In genomic region chr17:42275527-42276358, GRCh38 we compare ENCODE assay signal across 8 cellular contexts. TPM values are rescaled to one million over a fixed set of nuclear protein-coding genes. Genes with fewer than 3 reads are reported as not detected.
DNase-seq lines count a peak whose midpoint lies in the region; ATAC-seq and TF ChIP-seq lines count a peak whose summit lies in the region.

No MANE protein-coding gene starts in this region.

- H4K20me1 ChIP-seq in MM.1S (ENCODE audit: insufficient read depth, low read length), result no peaks in the 10 kb centered on the region

- no peaks in the 10 kb centered on the region for H3K36me3 Mint-ChIP-seq in CD4-positive, CD25-positive, alpha-beta regulatory T cell

- no peaks in the 10 kb centered on the region for H3K9me2 ChIP-seq in MM.1S (replicated peaks; ENCODE audit: insufficient read depth, low read length)

- H3K4me1 Mint-ChIP-seq in CD4-positive, CD25-positive, alpha-beta regulatory T cell, result peaks cover 17 to 57% (median 41%) of the 10 kb centered on the region in 4 donors

- no peaks in the 10 kb centered on the region for H3K9me3 ChIP-seq in CD4-positive, CD25-positive, alpha-beta regulatory T cell (ENCODE audit: control insufficient read depth in 2 of 2, low read length in 2 of 2)
- no peaks in the 10 kb centered on the region for H3K9me3 ChIP-seq in MM.1S (replicated peaks; ENCODE audit: insufficient read depth, low read length)

- TF ChIP-seq CTCF in MM.1S (IDR thresholded peaks at IDR 0.05; ENCODE audit: low read length), result no peak
- no peak for TF ChIP-seq CTCF in fibroblast of pulmonary artery (IDR thresholded peaks at IDR 0.05; ENCODE audit: low read length, missing control alignments)
- TF ChIP-seq CTCF in omental fat pad (IDR thresholded peaks at IDR 0.05), result no peak

- peak; percentile 42 to 43 for ATAC-seq in CD4-positive, CD25-positive, alpha-beta regulatory T cell (ENCODE audit: low read depth in 2 of 2)
- ATAC-seq in GM21423 (IDR thresholded peaks at IDR 0.05; ENCODE audit: unreplicated experiment) (peak; percentile 60), omental fat pad (ENCODE audit: low FRiP score) (peak; percentile 52)

- peaks cover 51% of the 10 kb centered on the region for H3K4me1 ChIP-seq in CD4-positive, CD25-positive, alpha-beta regulatory T cell (ENCODE audit: control insufficient read depth, insufficient read depth, low read length, poor library complexity, severe bottlenecking)
- H3K4me1 ChIP-seq in MM.1S (ENCODE audit: low read length), result no peaks in the 10 kb centered on the region

- peak overlapping the region; percentile 89 for H3K27ac ChIP-seq in CD4-positive, CD25-positive, alpha-beta regulatory T cell (ENCODE audit: insufficient read depth, low read length, poor library complexity, severe bottlenecking)
- no peak overlapping the region for H3K27ac ChIP-seq in MM.1S (ENCODE audit: low read length)

- H3K36me3 ChIP-seq in CD4-positive, CD25-positive, alpha-beta regulatory T cell (ENCODE audit: control insufficient read depth, insufficient read depth, low read length), result no peaks in the 10 kb centered on the region
- no peaks in the 10 kb centered on the region for H3K36me3 ChIP-seq in MM.1S (replicated peaks; ENCODE audit: insufficient read depth, low read length)

- H2AFZ ChIP-seq in MM.1S (ENCODE audit: low read length), result peak overlapping the region; percentile 80

- peak overlapping the region; percentile 96 to 97 (median 97) for H3K27ac Mint-ChIP-seq in CD4-positive, CD25-positive, alpha-beta regulatory T cell

- H3K27me3 Mint-ChIP-seq in CD4-positive, CD25-positive, alpha-beta regulatory T cell, result no peaks in the 10 kb centered on the region

- H3K4me2 ChIP-seq in MM.1S (ENCODE audit: low read depth, low read length), result peak overlapping the region; percentile 95

- peak overlapping the region; percentile 65; the same call in 1 of the 2 replicates for H3K9ac ChIP-seq in MM.1S (ENCODE audit: low read length)

- DNase-seq in CD4-positive, CD25-positive, alpha-beta regulatory T cell, result peak; percentile 39 to 50 (median 39)
- DNase-seq in MM.1S (no peak), activated T-cell treated with anti-CD3 and anti-CD28 coated beads for 24 hours (ENCODE audit: low read depth) (peak; percentile 27), fibroblast of pulmonary artery (ENCODE audit: low read depth) (peak; percentile 59), omental fat pad (ENCODE audit: low spot score) (no peak), HuH-7.5 (ENCODE audit: low spot score) (no peak), SKM-1 (lab: John Stamatoyannopoulos, UW; ENCODE audit: unreplicated experiment) (no peak)

- peak overlapping the region; percentile 96 to 99 (median 96) for H3K4me3 Mint-ChIP-seq in CD4-positive, CD25-positive, alpha-beta regulatory T cell

- H3F3A ChIP-seq in MM.1S (ENCODE audit: insufficient read depth, low read length), result no peaks in the 10 kb centered on the region

- no peaks in the 10 kb centered on the region for H3K27me3 ChIP-seq in CD4-positive, CD25-positive, alpha-beta regulatory T cell (ENCODE audit: control insufficient read depth, insufficient read depth, low read length)
- H3K27me3 ChIP-seq in MM.1S (replicated peaks; ENCODE audit: insufficient read depth, low read length), result no peaks in the 10 kb centered on the region

- H3K4me3 ChIP-seq in CD4-positive, CD25-positive, alpha-beta regulatory T cell (ENCODE audit: low read depth, low read length), result peak overlapping the region; percentile 99
- H3K4me3 ChIP-seq in MM.1S (ENCODE audit: low read length) (peak overlapping the region; percentile 87), fibroblast of pulmonary artery (replicated peaks; ENCODE audit: low read depth, low read length) (peak overlapping the region; percentile 84)

- H3K9me3 Mint-ChIP-seq in CD4-positive, CD25-positive, alpha-beta regulatory T cell, result no peaks in the 10 kb centered on the region

- peaks cover 27% of the 10 kb centered on the region for H3K79me2 ChIP-seq in MM.1S (ENCODE audit: low read length)

RNA-seq across cellular contexts. Expression of gene STAT5B, which starts 0.4 kb away (rescaled TPM):
- 241 TPM for total RNA-seq in CD4-positive, CD25-positive, alpha-beta regulatory T cell
- 100 to 1,000 TPM; 109 to 117 (median 112) TPM for polyA plus RNA-seq in CD4-positive, CD25-positive, alpha-beta regulatory T cell
- total RNA-seq in omental fat pad, result 100 to 1,000 TPM in 2 of 4 donors, 10 to 100 TPM in 2; 66.6 to 130 (median 111) TPM

RNA-seq across cellular contexts. Expression of gene STAT5A, which starts 12.6 kb away (rescaled TPM):
- total RNA-seq in CD4-positive, CD25-positive, alpha-beta regulatory T cell, result 177 TPM
- 10 to 100 TPM; 71.1 to 90.9 (median 76.7) TPM for polyA plus RNA-seq in CD4-positive, CD25-positive, alpha-beta regulatory T cell
- 100 to 1,000 TPM; 151 to 200 (median 171) TPM for total RNA-seq in omental fat pad

Comparison
In these comparisons a context has a peak if more than half of its experiments do, and no peak if none do; other contexts are left out.
1. DNase-seq: peak in CD4-positive, CD25-positive, alpha-beta regulatory T cell (3 of 3), activated T-cell treated with anti-CD3 and anti-CD28 coated beads for 24 hours (single experiment) and fibroblast of pulmonary artery (single experiment); none in MM.1S (single experiment), omental fat pad (single experiment), HuH-7.5 (single experiment) and SKM-1 (single experiment).
2. Peak in every context shown above with its lines, with median percentiles within 50 percentile points of each other: ATAC-seq and H3K4me3 ChIP-seq.